In genomic region chr10:77030915-77031425, GRCh38 we compare ENCODE assay signal across 1 cellular context.
TF ChIP-seq lines count a peak whose summit lies in the region.

No MANE protein-coding gene starts in this region.

TF ChIP-seq in liver, 16 proteins besides CTCF, POLR2A, EP300 and RAD21 (continued from another document):
- TF ChIP-seq, protein P1, sequence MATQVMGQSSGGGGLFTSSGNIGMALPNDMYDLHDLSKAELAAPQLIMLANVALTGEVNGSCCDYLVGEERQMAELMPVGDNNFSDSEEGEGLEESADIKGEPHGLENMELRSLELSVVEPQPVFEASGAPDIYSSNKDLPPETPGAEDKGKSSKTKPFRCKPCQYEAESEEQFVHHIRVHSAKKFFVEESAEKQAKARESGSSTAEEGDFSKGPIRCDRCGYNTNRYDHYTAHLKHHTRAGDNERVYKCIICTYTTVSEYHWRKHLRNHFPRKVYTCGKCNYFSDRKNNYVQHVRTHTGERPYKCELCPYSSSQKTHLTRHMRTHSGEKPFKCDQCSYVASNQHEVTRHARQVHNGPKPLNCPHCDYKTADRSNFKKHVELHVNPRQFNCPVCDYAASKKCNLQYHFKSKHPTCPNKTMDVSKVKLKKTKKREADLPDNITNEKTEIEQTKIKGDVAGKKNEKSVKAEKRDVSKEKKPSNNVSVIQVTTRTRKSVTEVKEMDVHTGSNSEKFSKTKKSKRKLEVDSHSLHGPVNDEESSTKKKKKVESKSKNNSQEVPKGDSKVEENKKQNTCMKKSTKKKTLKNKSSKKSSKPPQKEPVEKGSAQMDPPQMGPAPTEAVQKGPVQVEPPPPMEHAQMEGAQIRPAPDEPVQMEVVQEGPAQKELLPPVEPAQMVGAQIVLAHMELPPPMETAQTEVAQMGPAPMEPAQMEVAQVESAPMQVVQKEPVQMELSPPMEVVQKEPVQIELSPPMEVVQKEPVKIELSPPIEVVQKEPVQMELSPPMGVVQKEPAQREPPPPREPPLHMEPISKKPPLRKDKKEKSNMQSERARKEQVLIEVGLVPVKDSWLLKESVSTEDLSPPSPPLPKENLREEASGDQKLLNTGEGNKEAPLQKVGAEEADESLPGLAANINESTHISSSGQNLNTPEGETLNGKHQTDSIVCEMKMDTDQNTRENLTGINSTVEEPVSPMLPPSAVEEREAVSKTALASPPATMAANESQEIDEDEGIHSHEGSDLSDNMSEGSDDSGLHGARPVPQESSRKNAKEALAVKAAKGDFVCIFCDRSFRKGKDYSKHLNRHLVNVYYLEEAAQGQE (IDR thresholded peaks at IDR 0.05) = no peak
- TF ChIP-seq RXRA (IDR thresholded peaks at IDR 0.05) (no peak), NR2F2 (IDR thresholded peaks at IDR 0.05) (no peak), MAX (IDR thresholded peaks at IDR 0.05) (no peak), SP1 (IDR thresholded peaks at IDR 0.05) (no peak), HNF4G (IDR thresholded peaks at IDR 0.05) (no peak), YY1 (IDR thresholded peaks at IDR 0.05) (no peak), FOXA2 (IDR thresholded peaks at IDR 0.05) (no peak)
- TF ChIP-seq, protein P2, sequence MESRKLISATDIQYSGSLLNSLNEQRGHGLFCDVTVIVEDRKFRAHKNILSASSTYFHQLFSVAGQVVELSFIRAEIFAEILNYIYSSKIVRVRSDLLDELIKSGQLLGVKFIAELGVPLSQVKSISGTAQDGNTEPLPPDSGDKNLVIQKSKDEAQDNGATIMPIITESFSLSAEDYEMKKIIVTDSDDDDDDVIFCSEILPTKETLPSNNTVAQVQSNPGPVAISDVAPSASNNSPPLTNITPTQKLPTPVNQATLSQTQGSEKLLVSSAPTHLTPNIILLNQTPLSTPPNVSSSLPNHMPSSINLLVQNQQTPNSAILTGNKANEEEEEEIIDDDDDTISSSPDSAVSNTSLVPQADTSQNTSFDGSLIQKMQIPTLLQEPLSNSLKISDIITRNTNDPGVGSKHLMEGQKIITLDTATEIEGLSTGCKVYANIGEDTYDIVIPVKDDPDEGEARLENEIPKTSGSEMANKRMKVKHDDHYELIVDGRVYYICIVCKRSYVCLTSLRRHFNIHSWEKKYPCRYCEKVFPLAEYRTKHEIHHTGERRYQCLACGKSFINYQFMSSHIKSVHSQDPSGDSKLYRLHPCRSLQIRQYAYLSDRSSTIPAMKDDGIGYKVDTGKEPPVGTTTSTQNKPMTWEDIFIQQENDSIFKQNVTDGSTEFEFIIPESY (IDR thresholded peaks at IDR 0.05) = no peak
